ENCODE assay signal across 8 cellular contexts in the genomic region with DNA sequence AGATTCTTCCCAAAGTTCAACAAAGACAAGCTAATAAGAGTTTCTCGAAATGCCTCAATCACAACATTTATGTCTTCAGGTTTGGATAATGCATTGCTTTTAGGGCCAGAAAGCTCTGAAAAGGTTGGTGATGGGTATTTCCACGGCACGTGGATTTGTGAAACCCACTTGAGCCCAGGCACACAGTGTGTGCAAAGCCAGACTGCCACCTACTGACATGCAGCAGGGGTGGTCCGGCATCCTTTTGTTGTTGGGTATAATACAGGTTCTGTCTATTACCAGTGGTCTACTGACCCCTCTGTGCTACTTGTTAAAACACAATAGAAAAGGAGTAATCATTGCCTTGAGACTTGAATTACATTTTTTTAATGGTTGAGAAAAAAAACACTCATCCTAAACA.
A peak's percentile ranks its signal among the peaks of the same experiment; 100 is the strongest.
DNase-seq lines count a peak whose midpoint lies in the region; TF ChIP-seq lines count a peak whose summit lies in the region.

No MANE protein-coding gene starts in this region.

- no peak overlapping the region for H3K27ac ChIP-seq in DOHH2 (ENCODE audit: low read depth, low read length)

- peak; percentile 9 for TF ChIP-seq CTCF in DOHH2 (IDR thresholded peaks at IDR 0.05; ENCODE audit: low read depth, low read length, poor library complexity, severe bottlenecking)
- TF ChIP-seq CTCF in nephron (IDR thresholded peaks at IDR 0.05; ENCODE audit: unreplicated experiment in 3 of 3), result peak; percentile 33 to 41 (median 38)

- peak; percentile 64 for TF ChIP-seq RAD21 in Ishikawa (IDR thresholded peaks at IDR 0.05; ENCODE audit: low read depth)

- H3K27me3 Mint-ChIP-seq in nephron (ENCODE audit: low read depth), result peaks cover 4% of the 10 kb centered on the region

- H3K4me3 Mint-ChIP-seq in nephron, result no peak overlapping the region

- H3K79me2 ChIP-seq in DOHH2 (ENCODE audit: control insufficient read depth, low read length), result no peaks in the 10 kb centered on the region

- no peaks in the 10 kb centered on the region for H3K4me1 ChIP-seq in DOHH2 (ENCODE audit: control insufficient read depth, low read length)
- H3K4me1 ChIP-seq in HAP-1, result no peaks in the 10 kb centered on the region

- peak; percentile 74 for DNase-seq in dermis blood vessel endothelial cell
- no peak for DNase-seq in HAP-1 (ENCODE audit: low spot score in 2 of 2)
- DNase-seq in putamen (ENCODE audit: low spot score), result no peak
- DNase-seq in A172 (ENCODE audit: low spot score), result no peak
- no peak for DNase-seq in cerebellar cortex (ENCODE audit: low spot score)

- H3K4me1 Mint-ChIP-seq in nephron, result peaks cover 19% of the 10 kb centered on the region

- H3K9me3 ChIP-seq in DOHH2 (ENCODE audit: control insufficient read depth, insufficient read depth, low read length) (no peaks in the 10 kb centered on the region), HAP-1 (no peaks in the 10 kb centered on the region)

- H3K4me3 ChIP-seq in DOHH2 (ENCODE audit: low read length) (no peak overlapping the region), HAP-1 (no peak overlapping the region)

- H3K36me3 Mint-ChIP-seq in nephron (ENCODE audit: low read depth), result no peaks in the 10 kb centered on the region

- no peaks in the 10 kb centered on the region for H3F3A ChIP-seq in DOHH2 (ENCODE audit: control insufficient read depth, insufficient read depth)

- H3K9me3 Mint-ChIP-seq in nephron, result no peaks in the 10 kb centered on the region

- H3K4me2 ChIP-seq in DOHH2 (ENCODE audit: low read length), result no peak overlapping the region

- in situ Hi-C loops in HAP-1 (cut with MboI; ENCODE audit: low sequenced_read_pairs), result no loop called here

- H3K27me3 ChIP-seq in DOHH2 (ENCODE audit: control insufficient read depth, low read length) (no peaks in the 10 kb centered on the region), HAP-1 (ENCODE audit: low read depth) (peaks cover 12% of the 10 kb centered on the region)

- no peak for TF ChIP-seq EP300 in Ishikawa (IDR thresholded peaks at IDR 0.05; ENCODE audit: borderline replicate concordance)

- no peaks in the 10 kb centered on the region for H3K36me3 ChIP-seq in DOHH2 (ENCODE audit: control insufficient read depth, low read length)
- H3K36me3 ChIP-seq in HAP-1 (replicated peaks), result no peaks in the 10 kb centered on the region

- peak overlapping the region in 1 of 3 experiments; percentile 20 for H3K27ac Mint-ChIP-seq in nephron

- no peaks in the 10 kb centered on the region for H3K9me2 ChIP-seq in DOHH2 (replicated peaks; ENCODE audit: control insufficient read depth, low read length)

- H4K20me1 ChIP-seq in DOHH2 (ENCODE audit: control insufficient read depth, insufficient read depth, low read depth, low read length), result no peaks in the 10 kb centered on the region

TF ChIP-seq in Ishikawa, 13 proteins besides CTCF, POLR2A, EP300 and RAD21:
- no peak for TF ChIP-seq ZBTB7A (IDR thresholded peaks at IDR 0.05; ENCODE audit: low read depth)
- TF ChIP-seq TAF1 (IDR thresholded peaks at IDR 0.05; ENCODE audit: low read depth), result no peak
- no peak for TF ChIP-seq FOXM1 (IDR thresholded peaks at IDR 0.05; ENCODE audit: borderline replicate concordance, low read depth)
- no peak for TF ChIP-seq MAX (IDR thresholded peaks at IDR 0.05)
- no peak for TF ChIP-seq NFIC (IDR thresholded peaks at IDR 0.05)
- TF ChIP-seq TEAD4 (IDR thresholded peaks at IDR 0.05), result no peak
- no peak for TF ChIP-seq TCF12 (IDR thresholded peaks at IDR 0.05; ENCODE audit: low read depth)
- no peak for TF ChIP-seq REST (IDR thresholded peaks at IDR 0.05; ENCODE audit: low read depth)
- TF ChIP-seq YY1 (IDR thresholded peaks at IDR 0.05; ENCODE audit: low read depth), result no peak
- no peak for TF ChIP-seq CREB1 (IDR thresholded peaks at IDR 0.05; ENCODE audit: low read depth)
- no peak for TF ChIP-seq CEBPB (IDR thresholded peaks at IDR 0.05)
- TF ChIP-seq, protein P1, sequence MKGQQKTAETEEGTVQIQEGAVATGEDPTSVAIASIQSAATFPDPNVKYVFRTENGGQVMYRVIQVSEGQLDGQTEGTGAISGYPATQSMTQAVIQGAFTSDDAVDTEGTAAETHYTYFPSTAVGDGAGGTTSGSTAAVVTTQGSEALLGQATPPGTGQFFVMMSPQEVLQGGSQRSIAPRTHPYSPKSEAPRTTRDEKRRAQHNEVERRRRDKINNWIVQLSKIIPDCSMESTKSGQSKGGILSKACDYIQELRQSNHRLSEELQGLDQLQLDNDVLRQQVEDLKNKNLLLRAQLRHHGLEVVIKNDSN (IDR thresholded peaks at IDR 0.05), result no peak
- TF ChIP-seq EGR1 (IDR thresholded peaks at IDR 0.05), result no peak
